Comparison of ENCODE assay signal across 13 cellular contexts in genomic region chr6:148682990-148683389, GRCh38.
DNase-seq lines count a peak whose midpoint lies in the region; ATAC-seq, FAIRE-seq and TF ChIP-seq lines count a peak whose summit lies in the region.
"Had no signal": no experiment of that assay in that cellular context is flagged by ENCODE, and none has a peak within 500 bp of the region (broad histone marks: within the 10 kb centered on the region; RNA-seq: fewer than 3 reads in every experiment).

No MANE protein-coding gene starts in this region.

- H3K9me3 ChIP-seq in K562 (replicated peaks; ENCODE audit: control insufficient read depth, insufficient read depth, low read depth, low read length), result no peaks in the 10 kb centered on the region
- peaks cover 0 to 8% (median 0%) of the 10 kb centered on the region in 8 donors for H3K9me3 ChIP-seq in spleen
- H3K9me3 ChIP-seq: gastrocnemius medialis, sigmoid colon had no signal

- CTCF ChIA-PET in K562 (lab: Yijun Ruan, JAX; ENCODE audit: low intra/inter-chr PET ratio), result no interaction called here

- no peak for FAIRE-seq in K562 (lab: Jason Lieb, UNC)

- H3K4me1 ChIP-seq in K562 (replicated peaks in 1 of 2; ENCODE audit: control insufficient read depth in 2 of 2, insufficient read depth in 2 of 2, low read length in 2 of 2), result no peaks in the 10 kb centered on the region
- H3K4me1 ChIP-seq in spleen, result peaks cover 0 to 41% (median 18%) of the 10 kb centered on the region in 6 donors
- H3K4me1 ChIP-seq: gastrocnemius medialis, sigmoid colon had no signal

- H3K4me2 ChIP-seq in K562 (ENCODE audit: insufficient read depth, low read length), result no peak overlapping the region

- H3K79me2 ChIP-seq in K562 (ENCODE audit: control insufficient read depth, insufficient read depth, low read length), result no peaks in the 10 kb centered on the region

- H3K9me1 ChIP-seq in K562 (ENCODE audit: control insufficient read depth, insufficient read depth, low read length), result no peaks in the 10 kb centered on the region

- DNase-seq in NB4 (ENCODE audit: low read depth), result peak; percentile 90
- DNase-seq in K562 (ENCODE audit: extremely low read depth in 1 of 4, low spot score in 3 of 4), result no peak
- no peak for DNase-seq in spleen
- no peak for DNase-seq in NCI-H1092 (lab: John Stamatoyannopoulos, UW)
- DNase-seq in HuH-7.5 (ENCODE audit: low spot score), result no peak
- DNase-seq: activated gamma-delta T cell; CD8-positive, alpha-beta T cell; gastrocnemius medialis; natural killer cell; NCI-H345; sigmoid colon had no signal

- WGBS in K562 (ENCODE audit: insufficient coverage, low coverage, missing lambda C conversion rate), result 0% methylated on average over 3 of the region's 5 CpGs
- 11 to 19% (median 16%) methylated on average over 5 of the region's 5 CpGs for WGBS in spleen, 5 donors

- TF ChIP-seq CTCF in NB4 (IDR thresholded peaks at IDR 0.05; ENCODE audit: low read depth, low read length), result no peak
- no peak for TF ChIP-seq CTCF in K562 (IDR thresholded peaks at IDR 0.05 in 2 of 3, conservative IDR thresholded peaks at IDR 0.05 in 1 of 3; ENCODE audit: insufficient read depth in 2 of 3, low read depth in 1 of 3, low read length in 3 of 3)
- no peak for TF ChIP-seq CTCF in spleen (IDR thresholded peaks at IDR 0.05 in 8 of 11, conservative IDR thresholded peaks at IDR 0.05 in 3 of 11)

- TF ChIP-seq POLR2A in NB4 (IDR thresholded peaks at IDR 0.05; ENCODE audit: extremely low read depth, insufficient read length), result no peak
- no peak for TF ChIP-seq POLR2A in K562 (conservative IDR thresholded peaks at IDR 0.05)
- no peak for TF ChIP-seq POLR2A in spleen (IDR thresholded peaks at IDR 0.05)

- H4K20me1 ChIP-seq in K562 (replicated peaks; ENCODE audit: control insufficient read depth, insufficient read depth, low read length), result no peaks in the 10 kb centered on the region

- POLR2A ChIA-PET in K562 (lab: Yijun Ruan, JAX), result no interaction called here

- in situ Hi-C loops in K562 (cut with MboI), result no loop called here

- intact Hi-C loops in K562 (cut with micrococcal nuclease), result no loop called here
- intact Hi-C loops in spleen (cut with DNase I; ENCODE audit: low total_unique reads), result no loop called here

- H3K4me3 ChIP-seq in NB4 (ENCODE audit: low read depth, low read length) (no peak overlapping the region), K562 (no peak overlapping the region), spleen (no peak overlapping the region)
- H3K4me3 ChIP-seq: gastrocnemius medialis, sigmoid colon had no signal

- H3K27me3 ChIP-seq in K562 (ENCODE audit: control insufficient read depth in 2 of 2, insufficient read depth in 2 of 2, low read length in 2 of 2) (no peaks in the 10 kb centered on the region), spleen (replicated peaks in 1 of 7) (no peaks in the 10 kb centered on the region)
- H3K27me3 ChIP-seq: gastrocnemius medialis, sigmoid colon had no signal

- no peak for TF ChIP-seq RAD21 in K562 (CRISPR knock-in tag; conservative IDR thresholded peaks at IDR 0.05 in 1 of 2, IDR thresholded peaks at IDR 0.05 in 1 of 2)

- no peak overlapping the region for H2AFZ ChIP-seq in K562 (ENCODE audit: low read depth, low read length)

- H3K36me3 ChIP-seq in K562 (ENCODE audit: control insufficient read depth, insufficient read depth, low read length) (no peaks in the 10 kb centered on the region), spleen (no peaks in the 10 kb centered on the region)
- H3K36me3 ChIP-seq: gastrocnemius medialis, sigmoid colon had no signal

- H3K9ac ChIP-seq in K562 (ENCODE audit: insufficient read depth in 1 of 2, low read depth in 2 of 2, low read length in 2 of 2), result no peak overlapping the region

- TF ChIP-seq EP300 in K562 (IDR thresholded peaks at IDR 0.05; ENCODE audit: low read length), result no peak

- ATAC-seq in GM18868 (IDR thresholded peaks at IDR 0.05; ENCODE audit: unreplicated experiment) (peak; percentile 47), K562 (no peak), HG03439 (IDR thresholded peaks at IDR 0.05; ENCODE audit: unreplicated experiment) (no peak)
- ATAC-seq: CD8-positive, alpha-beta T cell; gastrocnemius medialis had no signal

- H3K27ac ChIP-seq in K562 (ENCODE audit: extremely low read depth, low read depth, low read length) (no peak overlapping the region), spleen (peak overlapping the region in 7 of 8 donors; percentile 16 to 71 (median 40))
- H3K27ac ChIP-seq: gastrocnemius medialis, sigmoid colon had no signal

- no TSS peak for BruUV-seq in K562 (replicated peaks; lab: Mats Ljungman, UMichigan)

TF ChIP-seq in K562, 482 proteins besides CTCF, POLR2A, EP300 and RAD21:
- no peak for TF ChIP-seq MBD2 (IDR thresholded peaks at IDR 0.05; ENCODE audit: borderline replicate concordance, low read depth)
- TF ChIP-seq, protein P1, sequence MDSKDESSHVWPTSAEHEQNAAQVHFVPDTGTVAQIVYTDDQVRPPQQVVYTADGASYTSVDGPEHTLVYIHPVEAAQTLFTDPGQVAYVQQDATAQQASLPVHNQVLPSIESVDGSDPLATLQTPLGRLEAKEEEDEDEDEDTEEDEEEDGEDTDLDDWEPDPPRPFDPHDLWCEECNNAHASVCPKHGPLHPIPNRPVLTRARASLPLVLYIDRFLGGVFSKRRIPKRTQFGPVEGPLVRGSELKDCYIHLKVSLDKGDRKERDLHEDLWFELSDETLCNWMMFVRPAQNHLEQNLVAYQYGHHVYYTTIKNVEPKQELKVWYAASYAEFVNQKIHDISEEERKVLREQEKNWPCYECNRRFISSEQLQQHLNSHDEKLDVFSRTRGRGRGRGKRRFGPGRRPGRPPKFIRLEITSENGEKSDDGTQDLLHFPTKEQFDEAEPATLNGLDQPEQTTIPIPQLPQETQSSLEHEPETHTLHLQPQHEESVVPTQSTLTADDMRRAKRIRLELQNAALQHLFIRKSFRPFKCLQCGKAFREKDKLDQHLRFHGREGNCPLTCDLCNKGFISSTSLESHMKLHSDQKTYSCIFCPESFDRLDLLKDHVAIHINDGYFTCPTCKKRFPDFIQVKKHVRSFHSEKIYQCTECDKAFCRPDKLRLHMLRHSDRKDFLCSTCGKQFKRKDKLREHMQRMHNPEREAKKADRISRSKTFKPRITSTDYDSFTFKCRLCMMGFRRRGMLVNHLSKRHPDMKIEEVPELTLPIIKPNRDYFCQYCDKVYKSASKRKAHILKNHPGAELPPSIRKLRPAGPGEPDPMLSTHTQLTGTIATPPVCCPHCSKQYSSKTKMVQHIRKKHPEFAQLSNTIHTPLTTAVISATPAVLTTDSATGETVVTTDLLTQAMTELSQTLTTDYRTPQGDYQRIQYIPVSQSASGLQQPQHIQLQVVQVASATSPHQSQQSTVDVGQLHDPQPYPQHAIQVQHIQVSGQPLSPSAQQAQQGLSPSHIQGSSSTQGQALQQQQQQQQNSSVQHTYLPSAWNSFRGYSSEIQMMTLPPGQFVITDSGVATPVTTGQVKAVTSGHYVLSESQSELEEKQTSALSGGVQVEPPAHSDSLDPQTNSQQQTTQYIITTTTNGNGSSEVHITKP (IDR thresholded peaks at IDR 0.05; ENCODE audit: partially characterized antibody), result peak; percentile 46
- no peak for TF ChIP-seq LARP7 (IDR thresholded peaks at IDR 0.05)
